Comparison of ENCODE assay signal across 10 cellular contexts in genomic region chr3:188697127-188697526, GRCh38.
DNase-seq lines count a peak whose midpoint lies in the region; ATAC-seq and TF ChIP-seq lines count a peak whose summit lies in the region.
"Had no signal": no experiment of that assay in that cellular context is flagged by ENCODE, and none has a peak within 500 bp of the region (broad histone marks: within the 10 kb centered on the region; RNA-seq: fewer than 3 reads in every experiment).

No MANE protein-coding gene starts in this region.

- no peak overlapping the region for H2BK120ac ChIP-seq in mesendoderm (ENCODE audit: low read depth, low read length)

- no peaks in the 10 kb centered on the region for H3K9me3 Mint-ChIP-seq in activated CD4-positive, alpha-beta T cell treated with anti-CD3 and anti-CD28 coated beads for 36 hours (ENCODE audit: low read depth)

- H3K4me1 Mint-ChIP-seq in activated CD4-positive, alpha-beta T cell treated with anti-CD3 and anti-CD28 coated beads for 36 hours, result peaks cover 47% of the 10 kb centered on the region

- H4K5ac ChIP-seq in mesendoderm (ENCODE audit: low read length), result peak overlapping the region; percentile 12

- H3K79me2 ChIP-seq in mesendoderm (ENCODE audit: control insufficient read depth, insufficient read depth, low read length) (no peaks in the 10 kb centered on the region), MM.1S (ENCODE audit: low read length) (no peaks in the 10 kb centered on the region)

- POLR2A ChIA-PET in activated CD4-positive, alpha-beta T cell treated with anti-CD3 and anti-CD28 coated beads for 36 hours (lab: Charles Lee), result no interaction called here

- H3K23ac ChIP-seq in mesendoderm (ENCODE audit: low read length), result no peak overlapping the region

- H2BK5ac ChIP-seq in mesendoderm (ENCODE audit: low read length), result no peak overlapping the region

- peaks cover 2% of the 10 kb centered on the region for H3K27me3 Mint-ChIP-seq in activated CD4-positive, alpha-beta T cell treated with anti-CD3 and anti-CD28 coated beads for 36 hours

- no peaks in the 10 kb centered on the region for H3K9me3 ChIP-seq in MM.1S (replicated peaks; ENCODE audit: insufficient read depth, low read length)
- no peaks in the 10 kb centered on the region for H3K9me3 ChIP-seq in Peyer's patch
- H3K9me3 ChIP-seq: A549 had no signal

- no CpG with 5 or more reads among the region's 7 CpGs for WGBS in mesendoderm (ENCODE audit: extremely low coverage, insufficient coverage, low lambda C conversion rate)

- H4K20me1 ChIP-seq in MM.1S (ENCODE audit: insufficient read depth, low read length), result no peaks in the 10 kb centered on the region

- no peak overlapping the region for H2AK5ac ChIP-seq in mesendoderm (ENCODE audit: low read length)

- no peaks in the 10 kb centered on the region for H3K9me2 ChIP-seq in MM.1S (replicated peaks; ENCODE audit: insufficient read depth, low read length)

- no peak overlapping the region for H3K18ac ChIP-seq in mesendoderm (ENCODE audit: low read length)

- no peaks in the 10 kb centered on the region for H3F3A ChIP-seq in MM.1S (ENCODE audit: insufficient read depth, low read length)

- H4K8ac ChIP-seq in mesendoderm (ENCODE audit: low read depth, low read length), result no peak overlapping the region

- no peak overlapping the region for H3K4me3 Mint-ChIP-seq in activated CD4-positive, alpha-beta T cell treated with anti-CD3 and anti-CD28 coated beads for 36 hours

- H3K36me3 Mint-ChIP-seq in activated CD4-positive, alpha-beta T cell treated with anti-CD3 and anti-CD28 coated beads for 36 hours (ENCODE audit: low read depth), result peaks cover 2% of the 10 kb centered on the region

- no peaks in the 10 kb centered on the region for H3K79me1 ChIP-seq in mesendoderm (ENCODE audit: low read length)

- peak; percentile 42 for ATAC-seq in activated CD4-positive, alpha-beta T cell treated with anti-CD3 and anti-CD28 coated beads for 36 hours
- ATAC-seq in GM21528 (IDR thresholded peaks at IDR 0.05; ENCODE audit: low FRiP score, unreplicated experiment) (peak; percentile 93), HG03442 (IDR thresholded peaks at IDR 0.05; ENCODE audit: unreplicated experiment) (peak; percentile 68)
- ATAC-seq: A549 had no signal

- CTCF ChIA-PET in activated CD4-positive, alpha-beta T cell treated with anti-CD3 and anti-CD28 coated beads for 36 hours (lab: Charles Lee), result interaction anchor here (1.2 to 2.1 kb wide), 2 partner anchors 52 to 218 kb away, joined by 4 to 5 read pairs; no protein-coding TSS in a partner anchor

- no peaks in the 10 kb centered on the region for H3K36me3 ChIP-seq in mesendoderm (ENCODE audit: control insufficient read depth, insufficient read depth, low read length)
- H3K36me3 ChIP-seq in MM.1S (replicated peaks; ENCODE audit: insufficient read depth, low read length), result no peaks in the 10 kb centered on the region
- H3K36me3 ChIP-seq in Peyer's patch, result no peaks in the 10 kb centered on the region

- H3K27me3 ChIP-seq in mesendoderm (ENCODE audit: insufficient read depth, low read length, poor library complexity) (no peaks in the 10 kb centered on the region), MM.1S (replicated peaks; ENCODE audit: insufficient read depth, low read length) (no peaks in the 10 kb centered on the region), Peyer's patch (no peaks in the 10 kb centered on the region)
- H3K27me3 ChIP-seq: dorsolateral prefrontal cortex had no signal

- H3K4me3 ChIP-seq in mesendoderm (ENCODE audit: low read length) (no peak overlapping the region), MM.1S (ENCODE audit: low read length) (no peak overlapping the region), Peyer's patch (no peak overlapping the region)
- H3K4me3 ChIP-seq: A549, dorsolateral prefrontal cortex had no signal

- H2BK15ac ChIP-seq in mesendoderm (replicated peaks; ENCODE audit: low read depth), result no peak overlapping the region

- no peak overlapping the region for H3K56ac ChIP-seq in mesendoderm (ENCODE audit: low read length)

- peak; percentile 54 for DNase-seq in activated CD4-positive, alpha-beta T cell treated with anti-CD3 and anti-CD28 coated beads for 36 hours
- DNase-seq in activated CD4-positive, alpha-beta T cell treated with anti-CD3 and anti-CD28 coated beads, Interleukin-2, amount 50 U/mL, for 4 hours, result no peak
- DNase-seq in mesendoderm (no peak), DMS79 (lab: John Stamatoyannopoulos, UW) (no peak), MM.1S (no peak), Peyer's patch (no peak)
- DNase-seq: dorsolateral prefrontal cortex had no signal

- H3K9ac ChIP-seq in mesendoderm (ENCODE audit: low read length), result no peak overlapping the region
- no peak overlapping the region for H3K9ac ChIP-seq in MM.1S (ENCODE audit: low read length)

- no peak for TF ChIP-seq POLR2A in Peyer's patch (IDR thresholded peaks at IDR 0.05)

- H3K4me2 ChIP-seq in mesendoderm (ENCODE audit: low read length) (no peak overlapping the region), MM.1S (ENCODE audit: low read depth, low read length) (no peak overlapping the region)
- H3K4me2 ChIP-seq: A549 had no signal

- no peak overlapping the region for H2AFZ ChIP-seq in MM.1S (ENCODE audit: low read length)

- intact Hi-C loops in activated CD4-positive, alpha-beta T cell treated with anti-CD3 and anti-CD28 coated beads for 36 hours (cut with DNase I, micrococcal nuclease), result loop anchor here (1.0 to 10.0 kb wide), 6 partner anchors 56 to 892 kb away; no protein-coding TSS in a partner anchor

- H3K27ac Mint-ChIP-seq in activated CD4-positive, alpha-beta T cell treated with anti-CD3 and anti-CD28 coated beads for 36 hours, result no peak overlapping the region

- H3K27ac ChIP-seq in mesendoderm (ENCODE audit: low read depth, low read length) (no peak overlapping the region), MM.1S (ENCODE audit: low read length) (no peak overlapping the region), Peyer's patch (no peak overlapping the region)
- H3K27ac ChIP-seq: A549, dorsolateral prefrontal cortex had no signal

- H3K4me1 ChIP-seq in mesendoderm (ENCODE audit: control insufficient read depth, low read depth, low read length) (no peaks in the 10 kb centered on the region), MM.1S (ENCODE audit: low read length) (no peaks in the 10 kb centered on the region), Peyer's patch (no peaks in the 10 kb centered on the region)

- H3K4ac ChIP-seq in mesendoderm (ENCODE audit: low read depth, low read length), result no peak overlapping the region

- TF ChIP-seq CTCF in MM.1S (IDR thresholded peaks at IDR 0.05; ENCODE audit: low read length) (no peak), Peyer's patch (IDR thresholded peaks at IDR 0.05) (no peak)

Comparison
In these comparisons a context has a peak if more than half of its experiments do, and no peak if none do; other contexts are left out.
1. ATAC-seq: peak in every context shown above with its lines; median percentile 93 in GM21528; 68 in HG03442; 42 in activated CD4-positive, alpha-beta T cell treated with anti-CD3 and anti-CD28 coated beads for 36 hours.